In genomic region chr19:14433454-14434156, GRCh38 we compare ENCODE assay signal across 8 cellular contexts. TPM values are rescaled to one million over a fixed set of nuclear protein-coding genes. Genes with fewer than 3 reads are reported as not detected.
A peak's percentile ranks its signal among the peaks of the same experiment; 100 is the strongest.
DNase-seq lines count a peak whose midpoint lies in the region; ATAC-seq, FAIRE-seq and TF ChIP-seq lines count a peak whose summit lies in the region.

No MANE protein-coding gene starts in this region.

- H3K79me2 ChIP-seq in astrocyte (ENCODE audit: insufficient read depth, low read length) (peaks cover 15% of the 10 kb centered on the region), smooth muscle cell (ENCODE audit: low read depth) (peaks cover 12% of the 10 kb centered on the region)

- peak overlapping the region; percentile 82 for H3K4me2 ChIP-seq in astrocyte (ENCODE audit: low read length)
- peak overlapping the region; percentile 95 for H3K4me2 ChIP-seq in smooth muscle cell

- H3K9me3 Mint-ChIP-seq in CD4-positive, alpha-beta memory T cell: peaks cover 0 to 1% (median 0%) of the 10 kb centered on the region in 8 donors
- no peaks in the 10 kb centered on the region for H3K9me3 Mint-ChIP-seq in astrocyte (ENCODE audit: unreplicated experiment)

- H3F3A ChIP-seq in smooth muscle cell (ENCODE audit: low read depth): no peaks in the 10 kb centered on the region

- ATAC-seq in HG03045 (IDR thresholded peaks at IDR 0.05; ENCODE audit: unreplicated experiment) (peak; percentile 20), HG02938 (IDR thresholded peaks at IDR 0.05; ENCODE audit: unreplicated experiment) (no peak)

- H2AFZ ChIP-seq in astrocyte (ENCODE audit: low read depth, low read length): peak overlapping the region; percentile 59
- H2AFZ ChIP-seq in smooth muscle cell (ENCODE audit: low read depth): peak overlapping the region; percentile 72

- POLR2A ChIA-PET in CD4-positive, alpha-beta memory T cell (lab: Charles Lee; ENCODE audit: partially characterized antibody): interaction anchor here (0.6 to 2.4 kb wide), 15 partner anchors 13 to 593 kb away, joined by 3 to 17 read pairs (median 4); partner anchors contain the start of genes ADGRE5, ASF1B, DDX39A and DNAJB1

- 16% methylated on average over 21 of the region's 62 CpGs for WGBS in smooth muscle cell (ENCODE audit: low lambda C conversion rate)

- no peaks in the 10 kb centered on the region for H3K36me3 ChIP-seq in CD4-positive, alpha-beta memory T cell (ENCODE audit: insufficient read depth, low read length)
- H3K36me3 ChIP-seq in astrocyte (ENCODE audit: insufficient read depth, low read length) (no peaks in the 10 kb centered on the region), smooth muscle cell (ENCODE audit: low read depth) (no peaks in the 10 kb centered on the region)

- CTCF ChIA-PET in CD4-positive, alpha-beta memory T cell (lab: Charles Lee; ENCODE audit: partially characterized antibody): interaction anchor here (1.0 to 3.0 kb wide), 6 partner anchors 23 to 297 kb away, joined by 3 to 28 read pairs (median 5); partner anchors contain the start of gene ASF1B

- peak overlapping the region; percentile 72 for H3K27ac ChIP-seq in CD4-positive, alpha-beta memory T cell (ENCODE audit: low read depth, low read length)
- H3K27ac ChIP-seq in astrocyte (ENCODE audit: low read depth, low read length) (no peak overlapping the region), smooth muscle cell (ENCODE audit: low read depth) (no peak overlapping the region)

- no peaks in the 10 kb centered on the region for H3K27me3 ChIP-seq in CD4-positive, alpha-beta memory T cell (ENCODE audit: insufficient read depth, low read length)
- H3K27me3 ChIP-seq in astrocyte (ENCODE audit: insufficient read depth, low read length): peaks cover 3% of the 10 kb centered on the region
- peaks cover 6% of the 10 kb centered on the region for H3K27me3 ChIP-seq in smooth muscle cell (ENCODE audit: low read depth)

- FAIRE-seq in astrocyte (lab: Jason Lieb, UNC): no peak

- peak overlapping the region; percentile 76 for H3K9ac ChIP-seq in astrocyte (ENCODE audit: low read length)
- H3K9ac ChIP-seq in smooth muscle cell (ENCODE audit: low read depth): peak overlapping the region; percentile 43

- no peaks in the 10 kb centered on the region for H3K9me3 ChIP-seq in CD4-positive, alpha-beta memory T cell (ENCODE audit: control insufficient read depth in 1 of 2, low read length in 2 of 2)
- no peaks in the 10 kb centered on the region for H3K9me3 ChIP-seq in astrocyte (ENCODE audit: insufficient read depth, low read depth, low read length)
- H3K9me3 ChIP-seq in iPS-18c (ENCODE audit: control insufficient read depth, insufficient read depth, low read length): no peaks in the 10 kb centered on the region
- H3K9me3 ChIP-seq in smooth muscle cell (replicated peaks; ENCODE audit: low read depth): no peaks in the 10 kb centered on the region

- TF ChIP-seq CTCF in astrocyte (IDR thresholded peaks at IDR 0.05; ENCODE audit: insufficient read depth, low read depth, low read length) (no peak), smooth muscle cell (IDR thresholded peaks at IDR 0.05; ENCODE audit: borderline replicate concordance, insufficient read depth, poor library complexity, severe bottlenecking) (no peak), GM13977 (IDR thresholded peaks at IDR 0.05; ENCODE audit: extremely low read depth, insufficient read depth, missing control alignments) (no peak)

- no peaks in the 10 kb centered on the region for H3K27me3 Mint-ChIP-seq in CD4-positive, alpha-beta memory T cell
- peaks cover 10% of the 10 kb centered on the region for H3K27me3 Mint-ChIP-seq in astrocyte (ENCODE audit: low read depth, unreplicated experiment)

- in situ Hi-C loops in GM13977 (cut with MboI; ENCODE audit: low pct_unique_long_range_greater_than_20kb, low sequenced_read_pairs, unreplicated experiment): no loop called here

- H3K4me3 ChIP-seq in CD4-positive, alpha-beta memory T cell (ENCODE audit: low read length in 2 of 2): peak overlapping the region; percentile 60 to 61
- H3K4me3 ChIP-seq in astrocyte (ENCODE audit: insufficient read depth, low read depth, low read length) (peak overlapping the region; percentile 51), iPS-18c (ENCODE audit: insufficient read depth, low read depth, low read length) (peak overlapping the region; percentile 67), smooth muscle cell (peak overlapping the region; percentile 75)

- intact Hi-C loops in CD4-positive, alpha-beta memory T cell (cut with micrococcal nuclease): loop anchor here (2.0 kb wide), 1 partner anchor 47 kb away; no protein-coding TSS in a partner anchor

- peaks cover 35% of the 10 kb centered on the region for H3K4me1 ChIP-seq in CD4-positive, alpha-beta memory T cell (ENCODE audit: insufficient read depth, low read length)
- peaks cover 16% of the 10 kb centered on the region for H3K4me1 ChIP-seq in astrocyte (ENCODE audit: insufficient read depth, low read length)
- no peaks in the 10 kb centered on the region for H3K4me1 ChIP-seq in smooth muscle cell (ENCODE audit: low read depth)

- H3K27ac Mint-ChIP-seq in CD4-positive, alpha-beta memory T cell: peak overlapping the region; percentile 73 to 94 (median 87)
- no peak overlapping the region for H3K27ac Mint-ChIP-seq in astrocyte (ENCODE audit: unreplicated experiment)

- H3K36me3 Mint-ChIP-seq in CD4-positive, alpha-beta memory T cell: peaks cover 0 to 5% of the 10 kb centered on the region in 2 donors
- peaks cover 1% of the 10 kb centered on the region for H3K36me3 Mint-ChIP-seq in astrocyte (ENCODE audit: low read depth, unreplicated experiment)

- H4K20me1 ChIP-seq in astrocyte (ENCODE audit: insufficient read depth, low read length) (peaks cover 14% of the 10 kb centered on the region), smooth muscle cell (ENCODE audit: low read depth) (peaks cover 25% of the 10 kb centered on the region)

- peak; percentile 49 to 76 (median 52) for DNase-seq in CD4-positive, alpha-beta memory T cell
- peak; percentile 83 for DNase-seq in RPMI8226
- DNase-seq in astrocyte (ENCODE audit: low read depth): no peak
- DNase-seq in smooth muscle cell (lab: John Stamatoyannopoulos, UW; ENCODE audit: unreplicated experiment): no peak
- DNase-seq in GM13977 (ENCODE audit: low spot score): no peak

- peak overlapping the region; percentile 78 to 93 (median 81) for H3K4me3 Mint-ChIP-seq in CD4-positive, alpha-beta memory T cell
- peak overlapping the region; percentile 76 for H3K4me3 Mint-ChIP-seq in astrocyte (ENCODE audit: unreplicated experiment)

- peaks cover 18 to 55% (median 37%) of the 10 kb centered on the region in 4 donors for H3K4me1 Mint-ChIP-seq in CD4-positive, alpha-beta memory T cell
- H3K4me1 Mint-ChIP-seq in astrocyte (ENCODE audit: low read depth, unreplicated experiment): peaks cover 2% of the 10 kb centered on the region

RNA-seq across cellular contexts. Expression of gene PKN1, which starts 0.5 kb away (rescaled TPM):
- total RNA-seq in CD4-positive, alpha-beta memory T cell: 100 to 1,000 TPM; 189 to 205 TPM
- 10 to 100 TPM; 41.5 to 87.6 TPM for polyA plus RNA-seq in CD4-positive, alpha-beta memory T cell
- total RNA-seq in astrocyte (59.2 and 68.3 TPM in 2 replicates), smooth muscle cell (19.0 and 28.0 TPM in 2 replicates)
- 64.8 and 72.2 TPM in 2 replicates for polyA plus RNA-seq in smooth muscle cell

RNA-seq across cellular contexts. Expression of gene DDX39A, which starts 14.5 kb away (rescaled TPM):
- total RNA-seq in CD4-positive, alpha-beta memory T cell: 100 to 1,000 TPM; 148 TPM
- 100 to 1,000 TPM in 1 of 2 donors, 10 to 100 TPM in 1; 95.0 to 145 TPM for polyA plus RNA-seq in CD4-positive, alpha-beta memory T cell
- total RNA-seq in astrocyte (44.2 and 54.9 TPM in 2 replicates), smooth muscle cell (18.2 and 23.1 TPM in 2 replicates)
- polyA plus RNA-seq in smooth muscle cell: 38.0 and 54.6 TPM in 2 replicates

RNA-seq across cellular contexts. Expression of gene PTGER1, which starts 41.5 kb away (rescaled TPM):
- not detected for total RNA-seq in CD4-positive, alpha-beta memory T cell
- polyA plus RNA-seq in CD4-positive, alpha-beta memory T cell: not detected
- total RNA-seq in astrocyte (0.41 and 0.91 TPM in 2 replicates), smooth muscle cell (0.27 TPM in 1 of 2 replicates, not detected in the other)
- polyA plus RNA-seq in smooth muscle cell: 1.0 TPM in 1 of 2 replicates, not detected in the other

RNA-seq across cellular contexts. Expression of gene ADGRE5, which starts 52.4 kb away (rescaled TPM):
- 100 to 1,000 TPM; 170 to 173 TPM for total RNA-seq in CD4-positive, alpha-beta memory T cell
- polyA plus RNA-seq in CD4-positive, alpha-beta memory T cell: 100 to 1,000 TPM; 211 to 275 TPM
- 8.2 and 9.2 TPM in 2 replicates for total RNA-seq in astrocyte
- total RNA-seq in smooth muscle cell: 2.6 and 3.0 TPM in 2 replicates
- 5.5 and 5.6 TPM in 2 replicates for polyA plus RNA-seq in smooth muscle cell

Comparison
In these comparisons a context has a peak if more than half of its experiments do, and no peak if none do; other contexts are left out.
1. DNase-seq: peak in CD4-positive, alpha-beta memory T cell (5 of 5) and RPMI8226 (single experiment); none in astrocyte (single experiment), smooth muscle cell (single experiment) and GM13977 (single experiment).
2. Peak in every context shown above with its lines, with median percentiles within 50 percentile points of each other: H3K4me3 ChIP-seq.